Comparison of ENCODE assay signal across 11 cellular contexts in the genomic region with DNA sequence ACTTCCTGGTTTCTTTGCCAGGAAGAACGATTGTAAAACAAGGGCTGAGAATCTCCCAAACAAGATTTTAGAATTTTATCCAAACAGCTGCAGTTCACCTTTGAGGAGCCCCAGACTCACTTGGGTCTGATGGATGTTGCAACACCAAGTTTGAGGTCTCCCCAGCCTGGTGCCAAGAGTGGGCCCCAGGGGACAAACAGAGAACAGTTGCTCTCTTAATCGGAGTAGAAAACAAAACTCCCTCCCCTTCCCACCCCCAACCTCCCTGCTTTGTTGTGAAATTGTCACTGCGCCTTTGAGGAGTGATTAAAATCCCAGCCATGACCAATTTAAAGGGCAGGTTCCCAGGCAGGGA.
DNase-seq lines count a peak whose midpoint lies in the region; TF ChIP-seq lines count a peak whose summit lies in the region.
"Had no signal": no experiment of that assay in that cellular context is flagged by ENCODE, and none has a peak within 500 bp of the region (broad histone marks: within the 10 kb centered on the region; RNA-seq: fewer than 3 reads in every experiment).

No MANE protein-coding gene starts in this region.

- H3K36me3 Mint-ChIP-seq in brain = peaks cover 4% of the 10 kb centered on the region

- peak overlapping the region; percentile 28 to 34 for H3K4me3 ChIP-seq in mucosa of rectum (ENCODE audit: low read length in 2 of 2)
- no peak overlapping the region for H3K4me3 ChIP-seq in coronary artery

- H3K4me1 ChIP-seq in mucosa of rectum (ENCODE audit: control insufficient read depth in 2 of 2, insufficient read depth in 2 of 2, low read length in 2 of 2) = peaks cover 45 to 53% of the 10 kb centered on the region in 2 donors

- no peaks in the 10 kb centered on the region for H3K27me3 Mint-ChIP-seq in brain
- H3K27me3 Mint-ChIP-seq: activated naive CD4-positive, alpha-beta T cell treated with anti-CD3 and anti-CD28 coated beads, Interleukin-2, amount 10 ng/mL, durations not matched to agents 7 days and 5 days; stimulated activated naive CD8-positive, alpha-beta T cell treated with anti-CD3 and anti-CD28 coated beads, Interleukin-15, Interleukin-2, amounts not matched to agents 100 ng/mL and 50 ng/mL, for 24 hours had no signal

- TF ChIP-seq CTCF in brain (conservative IDR thresholded peaks at IDR 0.05) = no peak
- no peak for TF ChIP-seq CTCF in coronary artery (IDR thresholded peaks at IDR 0.05)

- H3K27ac Mint-ChIP-seq in brain = peak overlapping the region in 4 of 5 experiments; percentile 70 to 96 (median 94)
- H3K27ac Mint-ChIP-seq: activated naive CD4-positive, alpha-beta T cell treated with anti-CD3 and anti-CD28 coated beads, Interleukin-2, amount 10 ng/mL, durations not matched to agents 7 days and 5 days had no signal

- peak overlapping the region; percentile 7 to 48 for H3K9ac ChIP-seq in mucosa of rectum (ENCODE audit: low read depth in 1 of 2, low read length in 2 of 2)

- peak overlapping the region; percentile 6 to 74 (median 65) for H3K4me3 Mint-ChIP-seq in brain
- H3K4me3 Mint-ChIP-seq: activated naive CD4-positive, alpha-beta T cell treated with anti-CD3 and anti-CD28 coated beads, Interleukin-2, amount 10 ng/mL, durations not matched to agents 7 days and 5 days; stimulated activated naive CD8-positive, alpha-beta T cell treated with anti-CD3 and anti-CD28 coated beads, Interleukin-15, Interleukin-2, amounts not matched to agents 100 ng/mL and 50 ng/mL, for 24 hours had no signal

- H3K9me3 ChIP-seq in mucosa of rectum (ENCODE audit: control insufficient read depth in 2 of 2, low read length in 2 of 2) = no peaks in the 10 kb centered on the region

- H3K27ac ChIP-seq in mucosa of rectum (ENCODE audit: low read depth in 2 of 2, low read length in 2 of 2) (peak overlapping the region; percentile 85 to 87), coronary artery (peak overlapping the region in 1 of 2 donors; percentile 34)

- H3K36me3 ChIP-seq in mucosa of rectum (ENCODE audit: control insufficient read depth in 2 of 2, insufficient read depth in 2 of 2, low read length in 2 of 2) = no peaks in the 10 kb centered on the region

- H3K9me3 Mint-ChIP-seq in brain = peaks cover 0 to 4% (median 3%) of the 10 kb centered on the region in 5 experiments
- H3K9me3 Mint-ChIP-seq: stimulated activated naive CD8-positive, alpha-beta T cell treated with anti-CD3 and anti-CD28 coated beads, Interleukin-15, Interleukin-2, amounts not matched to agents 100 ng/mL and 50 ng/mL, for 24 hours had no signal

- no peaks in the 10 kb centered on the region for H3K27me3 ChIP-seq in mucosa of rectum (ENCODE audit: control insufficient read depth in 2 of 2, insufficient read depth in 2 of 2, low read length in 2 of 2)

- H3K4me1 Mint-ChIP-seq in brain = peaks cover 71% of the 10 kb centered on the region

- peak; percentile 47 for DNase-seq in SIG-M5 treated with dmso at 0.1 percent for 504 hours (lab: John Stamatoyannopoulos, UW; ENCODE audit: unreplicated experiment)
- DNase-seq in SIG-M5 (lab: John Stamatoyannopoulos, UW) = no peak
- peak; percentile 59 for DNase-seq in ureter (ENCODE audit: low spot score)
- DNase-seq in germinal center (ENCODE audit: low spot score) = no peak
- no peak for DNase-seq in coronary artery (ENCODE audit: low spot score)
- DNase-seq in central memory CD4-positive, alpha-beta T cell = no peak
- DNase-seq: activated naive CD4-positive, alpha-beta T cell treated with anti-CD3 and anti-CD28 coated beads, Interleukin-2, amount 10 ng/mL, durations not matched to agents 7 days and 5 days; KBM-7 had no signal

Comparison
In these comparisons a context has a peak if more than half of its experiments do, and no peak if none do; other contexts are left out.
1. DNase-seq: peak in SIG-M5 treated with dmso at 0.1 percent for 504 hours (single experiment) and ureter (single experiment); none in SIG-M5 (single experiment), germinal center (single experiment), coronary artery (single experiment) and central memory CD4-positive, alpha-beta T cell (single experiment).